Comparison of ENCODE assay signal across 17 cellular contexts in the genomic region with DNA sequence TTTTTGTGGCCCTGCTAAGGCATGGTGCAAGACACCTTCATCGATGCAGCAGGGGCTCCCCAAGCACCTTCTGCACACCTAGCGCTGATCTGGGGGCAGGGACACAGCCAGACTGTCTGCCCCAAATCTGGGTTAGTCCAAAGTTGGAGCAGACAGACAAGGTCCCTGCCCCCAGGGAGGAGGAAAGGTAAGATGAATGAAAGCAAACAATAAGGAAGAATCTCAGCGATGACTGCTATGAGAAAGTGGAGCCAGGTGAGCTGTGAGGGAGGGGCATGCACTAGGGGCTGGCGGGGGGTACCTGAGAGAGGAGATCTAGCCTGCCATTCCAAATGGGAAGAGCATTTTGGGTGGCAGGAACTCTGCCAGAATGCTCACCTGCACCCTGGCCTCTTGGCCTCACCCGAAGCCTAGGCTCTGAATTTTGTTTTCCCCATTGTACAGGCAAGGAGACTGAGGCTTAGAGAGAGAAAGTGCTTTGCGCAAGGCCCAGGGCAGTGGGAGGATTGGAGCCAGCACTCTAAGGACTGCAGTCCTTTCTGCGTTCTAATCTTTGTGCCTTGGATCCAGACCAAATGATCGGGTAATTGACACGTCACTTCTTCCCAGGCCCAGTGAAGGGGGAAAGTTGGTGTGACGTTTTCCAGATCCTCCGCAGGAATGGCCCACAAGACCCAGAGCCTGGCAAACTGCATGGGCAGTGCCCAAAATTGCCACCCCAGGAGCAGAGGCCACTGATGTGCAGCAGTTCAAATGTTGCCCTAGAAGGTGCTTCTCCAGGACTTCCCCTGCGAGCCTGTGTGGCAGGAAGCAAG.
"Had no signal": no experiment of that assay in that cellular context is flagged by ENCODE, and none has a peak within 500 bp of the region (broad histone marks: within the 10 kb centered on the region; RNA-seq: fewer than 3 reads in every experiment).

No MANE protein-coding gene starts in this region.

- H3K36me3 ChIP-seq: adrenal gland, gastroesophageal sphincter, heart right ventricle, pancreas, tibial artery had no signal

- H3K9me3 ChIP-seq: adrenal gland, gastroesophageal sphincter, heart right ventricle, pancreas, tibial artery had no signal

- DNase-seq: activated CD4-positive, alpha-beta memory T cell treated with anti-CD3 and anti-CD28 coated beads, Interleukin-2, amount 10 ng/mL, durations not matched to agents 7 days and 5 days; activated CD4-positive, alpha-beta T cell treated with anti-CD3 and anti-CD28 coated beads for 4 hours; activated T-cell treated with anti-CD3 and anti-CD28 coated beads, Interleukin-2, amount 50 U/mL, for 24 hours; adrenal gland; erythroblast; heart right ventricle; left cardiac atrium; naive B cell; pancreas; stimulated activated CD4-positive, alpha-beta T cell treated with anti-CD3 and anti-CD28 coated beads, Interleukin-15, amount 100 ng/mL, for 24 hours; stimulated activated CD4-positive, alpha-beta T cell treated with anti-CD3 and anti-CD28 coated beads, Interleukin-4, amount 100 ng/mL, for 1 hour; stimulated activated naive B cell treated with anti-CD40 and anti-IgM and Interleukin-4, amounts not matched to agents 10 μg/mL and 1 μg/mL and 100 μg/mL, for 72 hours; T1000; tibial artery had no signal

- H3K27me3 Mint-ChIP-seq: activated naive CD4-positive, alpha-beta T cell treated with anti-CD3 and anti-CD28 coated beads, Interleukin-2, amount 50 U/mL, for 24 hours; activated T-cell treated with anti-CD3 and anti-CD28 coated beads, Interleukin-2, amount 50 U/mL, for 24 hours had no signal

- H3K9me3 Mint-ChIP-seq: activated CD4-positive, alpha-beta memory T cell treated with anti-CD3 and anti-CD28 coated beads, Interleukin-2, amount 10 ng/mL, durations not matched to agents 7 days and 5 days; activated naive CD4-positive, alpha-beta T cell treated with anti-CD3 and anti-CD28 coated beads, Interleukin-2, amount 50 U/mL, for 24 hours; activated T-cell treated with anti-CD3 and anti-CD28 coated beads, Interleukin-2, amount 50 U/mL, for 24 hours; stimulated activated naive B cell treated with anti-CD40 and anti-IgM and Interleukin-4, amounts not matched to agents 10 μg/mL and 1 μg/mL and 100 μg/mL, for 72 hours had no signal

- ATAC-seq: gastroesophageal sphincter; left cardiac atrium; pancreas; stimulated activated naive B cell treated with anti-CD40 and anti-IgM and Interleukin-4, amounts not matched to agents 10 μg/mL and 1 μg/mL and 100 μg/mL, for 72 hours had no signal

- H3K4me1 ChIP-seq: pancreas had no signal

- H3K36me3 Mint-ChIP-seq: activated naive CD4-positive, alpha-beta T cell treated with anti-CD3 and anti-CD28 coated beads, Interleukin-2, amount 50 U/mL, for 24 hours; naive B cell; stimulated activated naive B cell treated with anti-CD40 and anti-IgM and Interleukin-4, amounts not matched to agents 10 μg/mL and 1 μg/mL and 100 μg/mL, for 72 hours had no signal

- H3K27ac Mint-ChIP-seq: activated CD4-positive, alpha-beta memory T cell treated with anti-CD3 and anti-CD28 coated beads, Interleukin-2, amount 10 ng/mL, durations not matched to agents 7 days and 5 days; activated naive CD4-positive, alpha-beta T cell treated with anti-CD3 and anti-CD28 coated beads, Interleukin-2, amount 50 U/mL, for 24 hours; activated T-cell treated with anti-CD3 and anti-CD28 coated beads, Interleukin-2, amount 50 U/mL, for 24 hours; naive B cell; stimulated activated naive B cell treated with anti-CD40 and anti-IgM and Interleukin-4, amounts not matched to agents 10 μg/mL and 1 μg/mL and 100 μg/mL, for 72 hours had no signal

- H3K4me1 Mint-ChIP-seq: activated CD4-positive, alpha-beta memory T cell treated with anti-CD3 and anti-CD28 coated beads, Interleukin-2, amount 10 ng/mL, durations not matched to agents 7 days and 5 days; activated naive CD4-positive, alpha-beta T cell treated with anti-CD3 and anti-CD28 coated beads, Interleukin-2, amount 50 U/mL, for 24 hours had no signal

- H3K4me3 ChIP-seq: adrenal gland, gastroesophageal sphincter, heart right ventricle, lung, pancreas, tibial artery had no signal

- H3K27me3 ChIP-seq: adrenal gland, gastroesophageal sphincter, heart right ventricle, pancreas, tibial artery had no signal

- H3K27ac ChIP-seq: adrenal gland, gastroesophageal sphincter, heart right ventricle, pancreas, tibial artery had no signal

- H3K4me3 Mint-ChIP-seq: activated CD4-positive, alpha-beta memory T cell treated with anti-CD3 and anti-CD28 coated beads, Interleukin-2, amount 10 ng/mL, durations not matched to agents 7 days and 5 days; activated naive CD4-positive, alpha-beta T cell treated with anti-CD3 and anti-CD28 coated beads, Interleukin-2, amount 50 U/mL, for 24 hours; activated T-cell treated with anti-CD3 and anti-CD28 coated beads, Interleukin-2, amount 50 U/mL, for 24 hours; naive B cell; stimulated activated naive B cell treated with anti-CD40 and anti-IgM and Interleukin-4, amounts not matched to agents 10 μg/mL and 1 μg/mL and 100 μg/mL, for 72 hours had no signal
